Comparison of ENCODE assay signal across 10 cellular contexts in genomic region chr5:64165500-64166200, GRCh38. TPM values are rescaled to one million over a fixed set of nuclear protein-coding genes. Genes with fewer than 3 reads are reported as not detected.
DNase-seq lines count a peak whose midpoint lies in the region; ATAC-seq, FAIRE-seq and TF ChIP-seq lines count a peak whose summit lies in the region.
"Had no signal": no experiment of that assay in that cellular context is flagged by ENCODE, and none has a peak within 500 bp of the region (broad histone marks: within the 10 kb centered on the region; RNA-seq: fewer than 3 reads in every experiment).

Gene RNF180, plus strand, starts transcription at chr5:64165843. Its CDS starts 34,965 bp downstream, at chr5:64200808.

- H3K36me3 ChIP-seq in Karpas-422 (ENCODE audit: insufficient read depth, low read length) (no peaks in the 10 kb centered on the region), keratinocyte (ENCODE audit: control insufficient read depth in 2 of 2, extremely low read depth in 1 of 2, insufficient read depth in 2 of 2, low read length in 2 of 2) (no peaks in the 10 kb centered on the region), skeletal muscle tissue (ENCODE audit: control insufficient read depth in 3 of 3, insufficient read depth in 3 of 3, low read length in 3 of 3) (no peaks in the 10 kb centered on the region)

- H3K27me3 ChIP-seq in Karpas-422 (ENCODE audit: low read length) = no peaks in the 10 kb centered on the region
- H3K27me3 ChIP-seq in keratinocyte (ENCODE audit: control insufficient read depth, extremely low read depth, insufficient read depth, low read length) = no peaks in the 10 kb centered on the region
- no peaks in the 10 kb centered on the region for H3K27me3 ChIP-seq in skeletal muscle tissue (ENCODE audit: control insufficient read depth in 3 of 3, insufficient read depth in 3 of 3, low read length in 3 of 3)

- H3K79me2 ChIP-seq in Karpas-422 (ENCODE audit: low read length) (no peaks in the 10 kb centered on the region), keratinocyte (ENCODE audit: control insufficient read depth, insufficient read depth, low read length) (peaks cover 3% of the 10 kb centered on the region)

- no peaks in the 10 kb centered on the region for H3K9me1 ChIP-seq in keratinocyte (ENCODE audit: control insufficient read depth, extremely low read depth, insufficient read depth, low read length)

- no peak for ATAC-seq in HG03196 (IDR thresholded peaks at IDR 0.05; ENCODE audit: unreplicated experiment)

- H3K27ac ChIP-seq in Karpas-422 (ENCODE audit: low read length) (no peak within 1 kb of the TSS), keratinocyte (ENCODE audit: control insufficient read depth, insufficient read depth, low read length) (peak within 1 kb of the TSS; percentile 60), skeletal muscle tissue (ENCODE audit: low read depth, low read length) (peak within 1 kb of the TSS; percentile 20)

- dilution Hi-C loops in keratinocyte (cut with MboI; ENCODE audit: extremely low pct_ligation_motif_present, low sequenced_read_pairs) = no loop called here

- TF ChIP-seq CTCF in cardiac fibroblast (IDR thresholded peaks at IDR 0.05; ENCODE audit: low read depth, low read length) (no peak), keratinocyte (optimal IDR thresholded peaks at IDR 0.05 in 1 of 3, IDR thresholded peaks at IDR 0.05 in 1 of 3, conservative IDR thresholded peaks at IDR 0.05 in 1 of 3; ENCODE audit: extremely low read depth in 1 of 3, insufficient read depth in 2 of 3, low read length in 3 of 3) (no peak)

- H3K4me3 ChIP-seq in Karpas-422 (ENCODE audit: low read length) (peak within 1 kb of the TSS; percentile 58), cardiac fibroblast (replicated peaks in 1 of 2; ENCODE audit: low read depth in 2 of 2, low read length in 2 of 2) (peak within 1 kb of the TSS; percentile 59 to 60), keratinocyte (ENCODE audit: control insufficient read depth in 2 of 3, extremely low read depth in 1 of 3, insufficient read depth in 2 of 3, low read depth in 1 of 3, low read length in 3 of 3) (peak within 1 kb of the TSS; percentile 52 to 90 (median 84)), skeletal muscle tissue (ENCODE audit: low read length in 3 of 3) (peak within 1 kb of the TSS; percentile 80 to 89 (median 84))

- H4K20me1 ChIP-seq in Karpas-422 (ENCODE audit: insufficient read depth, low read depth, low read length) (no peaks in the 10 kb centered on the region), keratinocyte (ENCODE audit: control insufficient read depth, extremely low read depth, insufficient read depth, low read length) (no peaks in the 10 kb centered on the region)

- FAIRE-seq in keratinocyte (lab: Jason Lieb, UNC) = no peak
- FAIRE-seq: A204.1, TTC549 had no signal

- no peaks in the 10 kb centered on the region for H3K9me2 ChIP-seq in Karpas-422 (replicated peaks; ENCODE audit: insufficient read depth, low read length)

- H3K4me2 ChIP-seq in Karpas-422 (ENCODE audit: low read depth, low read length, poor library complexity, severe bottlenecking) (peak within 1 kb of the TSS; percentile 54), keratinocyte (ENCODE audit: control insufficient read depth, extremely low read depth, insufficient read depth, low read depth, low read length) (peak within 1 kb of the TSS; percentile 58)

- H3K9ac ChIP-seq in Karpas-422 (ENCODE audit: low read length) = peak within 1 kb of the TSS; percentile 30
- peak within 1 kb of the TSS; percentile 80 for H3K9ac ChIP-seq in keratinocyte (ENCODE audit: control insufficient read depth, extremely low read depth, insufficient read depth, low read length)
- peak within 1 kb of the TSS; percentile 81 to 88 (median 85) for H3K9ac ChIP-seq in skeletal muscle tissue (ENCODE audit: low read depth in 1 of 3, low read length in 3 of 3)

- H3K9me3 ChIP-seq in Karpas-422 (ENCODE audit: low read length) (no peaks in the 10 kb centered on the region), keratinocyte (ENCODE audit: control insufficient read depth, low read depth, low read length) (no peaks in the 10 kb centered on the region), skeletal muscle tissue (ENCODE audit: control insufficient read depth in 3 of 3, low read length in 3 of 3) (no peaks in the 10 kb centered on the region)

- H2AFZ ChIP-seq in Karpas-422 (ENCODE audit: low read length) (peak within 1 kb of the TSS; percentile 16; the same call in 1 of the 2 replicates), keratinocyte (ENCODE audit: control insufficient read depth, low read length) (peak within 1 kb of the TSS; percentile 94)

- H3K4me1 ChIP-seq in Karpas-422 (ENCODE audit: low read length) (peaks cover 18% of the 10 kb centered on the region), keratinocyte (ENCODE audit: control insufficient read depth, extremely low read depth, insufficient read depth, low read length) (no peaks in the 10 kb centered on the region), skeletal muscle tissue (ENCODE audit: control insufficient read depth in 3 of 3, insufficient read depth in 3 of 3, low read length in 3 of 3) (peaks cover 0 to 3% (median 3%) of the 10 kb centered on the region in 3 donors)

- DNase-seq in NCI-H1417 (lab: John Stamatoyannopoulos, UW) = peak; percentile 64 to 78 (median 72)
- DNase-seq in NCI-H1417 treated with DMSO at 0.1 percent for 48 hours (lab: John Stamatoyannopoulos, UW) = no peak
- no peak for DNase-seq in Karpas-422
- DNase-seq in cardiac fibroblast (ENCODE audit: low read depth in 2 of 2) = peak; percentile 27 to 36
- DNase-seq in keratinocyte (ENCODE audit: low read depth, low spot score) = no peak
- DNase-seq in DMS79 treated with DMSO at 0.1 percent for 48 hours (lab: John Stamatoyannopoulos, UW) = no peak

RNA-seq across cellular contexts. Expression of gene RNF180, which starts in this region (rescaled TPM):
- 0.29 and 0.30 TPM in 2 replicates for total RNA-seq in Karpas-422 (2014; rRNA removed; shearing (Covaris generic); ENCODE audit: low replicate concordance)
- polyA plus RNA-seq in keratinocyte = 1.8 to 2.8 TPM (median 2.4 TPM) in 3 replicates
- 5.0 TPM for polyA plus RNA-seq in keratinocyte (2011; ENCODE audit: low read depth)
- polyA plus RNA-seq in keratinocyte (2011; cell fraction: cytosol; rRNA removed) = 1.3 and 2.2 TPM in 2 replicates
- 3.4 TPM in 2 replicates for polyA plus RNA-seq in keratinocyte (2011; cell fraction: nucleus; rRNA removed)
- polyA plus RNA-seq in keratinocyte (2012; ENCODE audit: low replicate concordance) = 1.6 and 2.5 TPM in 2 replicates
- polyA minus RNA-seq in keratinocyte = 1.5 to 6.1 TPM (median 2.5 TPM) in 3 replicates
- polyA minus RNA-seq in keratinocyte (2011; cell fraction: cytosol; rRNA and poly(A)+ RNA removed) = 2.1 TPM
- 3.2 and 8.9 TPM in 2 replicates for polyA minus RNA-seq in keratinocyte (2011; cell fraction: nucleus; rRNA and poly(A)+ RNA removed)
- total RNA-seq in skeletal muscle tissue = 2.6 TPM

Comparison
In these comparisons a context has a peak if more than half of its experiments do, and no peak if none do; other contexts are left out.
1. DNase-seq: peak in NCI-H1417 (3 of 3) and cardiac fibroblast (2 of 2); none in NCI-H1417 treated with DMSO at 0.1 percent for 48 hours (single experiment), Karpas-422 (single experiment), keratinocyte (single experiment) and DMS79 treated with DMSO at 0.1 percent for 48 hours (single experiment).
2. H3K9ac ChIP-seq: peak in every context shown above with its lines; median percentile 85 in skeletal muscle tissue; 80 in keratinocyte; 30 in Karpas-422.
3. Peak in every context shown above with its lines, with median percentiles within 50 percentile points of each other: H3K4me3 ChIP-seq.